8 cellular contexts compared by ENCODE assay signal in the genomic region with DNA sequence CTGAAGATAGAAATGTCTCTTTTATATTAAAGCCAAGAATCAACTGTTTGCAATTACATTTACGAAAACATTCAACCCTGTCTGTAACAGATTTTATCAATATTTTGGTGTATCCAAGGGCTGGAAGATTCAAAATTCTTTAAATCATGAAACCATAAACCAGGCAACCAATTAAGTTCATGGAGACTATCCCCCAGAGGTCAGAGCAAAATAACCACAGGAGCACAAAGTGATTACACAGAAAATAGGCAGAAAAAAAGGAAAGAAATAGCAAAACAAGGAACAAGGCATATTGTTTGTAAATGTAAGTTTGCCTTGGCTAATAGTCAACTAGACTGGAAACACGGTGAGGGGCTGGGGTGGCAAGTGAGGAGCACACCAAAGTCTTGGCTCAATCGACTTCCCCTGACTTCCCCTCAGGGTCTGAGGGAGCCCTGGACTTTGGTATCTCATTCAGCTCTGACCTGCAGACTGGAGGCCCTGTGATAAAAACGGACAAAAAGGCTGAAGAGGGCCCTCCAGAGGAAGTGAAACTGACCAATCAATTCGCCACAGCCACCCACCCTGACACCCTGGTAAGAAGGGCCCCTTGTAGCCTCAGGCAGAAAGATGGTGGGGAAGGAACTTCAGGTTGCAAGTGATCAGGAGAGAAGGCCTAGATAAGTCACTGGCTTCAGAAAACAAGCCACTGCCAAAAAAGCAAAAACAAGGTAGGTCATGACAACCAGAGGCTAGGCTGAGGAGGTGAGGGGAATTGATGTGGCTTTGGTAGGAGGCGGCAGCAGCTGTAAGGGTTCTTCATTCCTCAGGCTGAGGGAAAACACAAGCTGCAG. TPM values are rescaled to one million over a fixed set of nuclear protein-coding genes. Genes with fewer than 3 reads are reported as not detected.
DNase-seq lines count a peak whose midpoint lies in the region; ATAC-seq and TF ChIP-seq lines count a peak whose summit lies in the region.

No MANE protein-coding gene starts in this region.

- peak overlapping the region; percentile 28 for H3K14ac ChIP-seq in trophoblast cell (ENCODE audit: low read length)

- H3K27ac Mint-ChIP-seq in activated T-cell treated with anti-CD3 and anti-CD28 coated beads, Interleukin-2, amount 50 U/mL, for 24 hours: peak overlapping the region; percentile 96

- H3K79me2 ChIP-seq in trophoblast cell (ENCODE audit: control insufficient read depth, insufficient read depth, low read length, poor library complexity): peaks cover 10% of the 10 kb centered on the region

- H3K18ac ChIP-seq in trophoblast cell (ENCODE audit: low read length): no peak overlapping the region

- H3K36me3 ChIP-seq in BE2C (no peaks in the 10 kb centered on the region), trophoblast cell (ENCODE audit: control insufficient read depth in 1 of 2, insufficient read depth in 2 of 2, low read length in 2 of 2) (no peaks in the 10 kb centered on the region)

- no peak overlapping the region for H2BK120ac ChIP-seq in trophoblast cell (ENCODE audit: insufficient read depth, low read length, poor library complexity)

- no CpG with 5 or more reads among the region's 6 CpGs for WGBS in trophoblast cell (ENCODE audit: extremely low coverage, insufficient coverage, insufficient read length)

- H3K27me3 ChIP-seq in BE2C: no peaks in the 10 kb centered on the region
- no peaks in the 10 kb centered on the region for H3K27me3 ChIP-seq in trophoblast cell (ENCODE audit: insufficient read depth, low read length)

- no peak overlapping the region for H2AFZ ChIP-seq in trophoblast cell (ENCODE audit: insufficient read depth, low read length, poor library complexity)

- no peak overlapping the region for H2BK5ac ChIP-seq in trophoblast cell (ENCODE audit: low read depth, low read length, poor library complexity)

- TF ChIP-seq CTCF in BE2C (IDR thresholded peaks at IDR 0.05; ENCODE audit: low read depth, low read length) (0 out of 2 replicates have a peak, but pooled peaks have one; percentile 16), NB4 (IDR thresholded peaks at IDR 0.05; ENCODE audit: low read depth, low read length) (no peak), fibroblast of the aortic adventitia (IDR thresholded peaks at IDR 0.05; ENCODE audit: insufficient read depth, low read length) (no peak)

- peak overlapping the region; percentile 8 for H3K27ac ChIP-seq in trophoblast cell (ENCODE audit: low read depth, low read length)

- H2BK12ac ChIP-seq in trophoblast cell (ENCODE audit: low read length): no peak overlapping the region

- DNase-seq in BE2C: peak; percentile 15
- peak; percentile 92 for DNase-seq in NB4 (ENCODE audit: low read depth)
- peak; percentile 44 for DNase-seq in activated T-cell treated with anti-CD3 and anti-CD28 coated beads, Interleukin-2, amount 50 U/mL, for 24 hours
- DNase-seq in fibroblast of the aortic adventitia (ENCODE audit: low read depth): no peak
- DNase-seq in trophoblast cell: peak; percentile 45 to 75
- DNase-seq in NCI-H524 treated with DMSO at 0.1 percent for 48 hours (lab: John Stamatoyannopoulos, UW): no peak

- no peak overlapping the region for H3K23ac ChIP-seq in trophoblast cell (ENCODE audit: low read length)

- peaks cover 10% of the 10 kb centered on the region for H3K79me1 ChIP-seq in trophoblast cell (ENCODE audit: low read length)

- no peak overlapping the region for H4K91ac ChIP-seq in trophoblast cell (ENCODE audit: low read depth, low read length)

- no peaks in the 10 kb centered on the region for H3K9me3 ChIP-seq in BE2C
- H3K9me3 ChIP-seq in trophoblast cell (ENCODE audit: insufficient read depth, low read depth, low read length): no peaks in the 10 kb centered on the region

- H3K4me2 ChIP-seq in trophoblast cell (ENCODE audit: low read length): peak overlapping the region; percentile 100

- H3K27me3 Mint-ChIP-seq in activated T-cell treated with anti-CD3 and anti-CD28 coated beads, Interleukin-2, amount 50 U/mL, for 24 hours: no peaks in the 10 kb centered on the region

- no peak overlapping the region for H4K12ac ChIP-seq in trophoblast cell (ENCODE audit: low read depth, low read length)

- peak overlapping the region; percentile 96 for H3K4me3 Mint-ChIP-seq in activated T-cell treated with anti-CD3 and anti-CD28 coated beads, Interleukin-2, amount 50 U/mL, for 24 hours

- no peak overlapping the region for H3K9ac ChIP-seq in trophoblast cell (ENCODE audit: low read length)

- H3K4me3 ChIP-seq in BE2C (ENCODE audit: low read depth, low read length) (peak overlapping the region; percentile 92), NB4 (ENCODE audit: low read depth, low read length) (peak overlapping the region; percentile 76), fibroblast of the aortic adventitia (ENCODE audit: low read depth, low read length) (peak overlapping the region; percentile 87), trophoblast cell (ENCODE audit: low read depth, low read length) (no peak overlapping the region)

- H4K8ac ChIP-seq in trophoblast cell (ENCODE audit: low read depth, low read length): no peak overlapping the region

- H3K36me3 Mint-ChIP-seq in activated T-cell treated with anti-CD3 and anti-CD28 coated beads, Interleukin-2, amount 50 U/mL, for 24 hours (ENCODE audit: low read depth): peaks cover 34% of the 10 kb centered on the region

- H2AK5ac ChIP-seq in trophoblast cell (ENCODE audit: low read length): no peak overlapping the region

- peaks cover 23% of the 10 kb centered on the region for H3K4me1 ChIP-seq in BE2C
- H3K4me1 ChIP-seq in trophoblast cell (ENCODE audit: control insufficient read depth in 1 of 2, insufficient read depth in 2 of 2, low read length in 2 of 2): peaks cover 8 to 18% of the 10 kb centered on the region in 2 experiments

- H3K9me3 Mint-ChIP-seq in activated T-cell treated with anti-CD3 and anti-CD28 coated beads, Interleukin-2, amount 50 U/mL, for 24 hours: peaks cover 5% of the 10 kb centered on the region

- no peak for TF ChIP-seq POLR2A in NB4 (IDR thresholded peaks at IDR 0.05; ENCODE audit: extremely low read depth, insufficient read length)

- peaks cover 71% of the 10 kb centered on the region for H3K4me1 Mint-ChIP-seq in activated T-cell treated with anti-CD3 and anti-CD28 coated beads, Interleukin-2, amount 50 U/mL, for 24 hours (ENCODE audit: low read depth)

- H3K4ac ChIP-seq in trophoblast cell (ENCODE audit: low read depth, low read length): no peak overlapping the region

- ATAC-seq in GM19452 (IDR thresholded peaks at IDR 0.05; ENCODE audit: unreplicated experiment): peak; percentile 46
- no peak for ATAC-seq in GM21723 (IDR thresholded peaks at IDR 0.05; ENCODE audit: unreplicated experiment)

RNA-seq across cellular contexts. Expression of a gene that starts 1.9 kb away (rescaled TPM):
- 35.6 TPM for polyA plus RNA-seq in BE2C (2012; ENCODE audit: insufficient read depth, insufficient read length, low read depth)
- total RNA-seq in fibroblast of the aortic adventitia (ENCODE audit: low replicate concordance): 12.8 and 18.4 TPM in 2 replicates
- polyA plus RNA-seq in trophoblast cell (2013): 15.6 and 16.7 TPM in 2 replicates

RNA-seq across cellular contexts. Expression of a gene that starts 47.7 kb away (rescaled TPM):
- polyA plus RNA-seq in BE2C (2012; ENCODE audit: insufficient read depth, insufficient read length, low read depth): 99.2 TPM
- total RNA-seq in fibroblast of the aortic adventitia (ENCODE audit: low replicate concordance): 161 and 328 TPM in 2 replicates
- 59.1 and 59.3 TPM in 2 replicates for polyA plus RNA-seq in trophoblast cell (2013)

Comparison
In these comparisons a context has a peak if more than half of its experiments do, and no peak if none do; other contexts are left out.
1. DNase-seq: peak in BE2C (single experiment), NB4 (single experiment), activated T-cell treated with anti-CD3 and anti-CD28 coated beads, Interleukin-2, amount 50 U/mL, for 24 hours (single experiment) and trophoblast cell (2 of 2); none in fibroblast of the aortic adventitia (single experiment) and NCI-H524 treated with DMSO at 0.1 percent for 48 hours (single experiment).